In the genomic region with DNA sequence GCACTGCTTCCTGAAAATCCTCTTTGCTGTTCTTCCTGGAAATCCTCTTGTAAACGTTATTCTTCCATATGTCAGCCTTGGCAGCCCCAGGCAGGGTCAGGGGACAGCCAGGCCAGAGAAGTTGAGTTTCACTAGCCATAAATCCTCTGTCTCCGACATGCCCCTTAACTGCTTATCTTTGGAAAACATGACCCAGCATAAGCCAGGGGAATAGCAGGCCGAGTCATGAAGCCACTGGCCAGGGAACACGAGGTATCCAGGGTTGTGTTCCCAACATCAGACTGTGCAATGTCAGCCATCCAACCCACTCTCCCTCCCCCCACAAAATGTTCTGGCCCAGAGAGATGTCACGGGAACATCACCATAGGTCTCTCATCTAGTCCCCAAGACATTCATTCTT, we compare ENCODE assay signal across 1 cellular context.
TF ChIP-seq lines count a peak whose summit lies in the region.

No MANE protein-coding gene starts in this region.

TF ChIP-seq in K562, 482 proteins besides CTCF, POLR2A, EP300 and RAD21 (continued from another document):
- TF ChIP-seq, protein P1, sequence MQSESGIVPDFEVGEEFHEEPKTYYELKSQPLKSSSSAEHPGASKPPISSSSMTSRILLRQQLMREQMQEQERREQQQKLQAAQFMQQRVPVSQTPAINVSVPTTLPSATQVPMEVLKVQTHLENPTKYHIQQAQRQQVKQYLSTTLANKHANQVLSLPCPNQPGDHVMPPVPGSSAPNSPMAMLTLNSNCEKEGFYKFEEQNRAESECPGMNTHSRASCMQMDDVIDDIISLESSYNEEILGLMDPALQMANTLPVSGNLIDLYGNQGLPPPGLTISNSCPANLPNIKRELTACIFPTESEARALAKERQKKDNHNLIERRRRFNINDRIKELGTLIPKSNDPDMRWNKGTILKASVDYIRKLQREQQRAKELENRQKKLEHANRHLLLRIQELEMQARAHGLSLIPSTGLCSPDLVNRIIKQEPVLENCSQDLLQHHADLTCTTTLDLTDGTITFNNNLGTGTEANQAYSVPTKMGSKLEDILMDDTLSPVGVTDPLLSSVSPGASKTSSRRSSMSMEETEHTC (IDR thresholded peaks at IDR 0.05) = no peak
- TF ChIP-seq TAF7 (tag; IDR thresholded peaks at IDR 0.05) (no peak), MEIS2 (IDR thresholded peaks at IDR 0.05; ENCODE audit: partially characterized antibody) (peak; percentile 96), ZNF232 (CRISPR knock-in tag; IDR thresholded peaks at IDR 0.05) (no peak)
- TF ChIP-seq, protein P2, sequence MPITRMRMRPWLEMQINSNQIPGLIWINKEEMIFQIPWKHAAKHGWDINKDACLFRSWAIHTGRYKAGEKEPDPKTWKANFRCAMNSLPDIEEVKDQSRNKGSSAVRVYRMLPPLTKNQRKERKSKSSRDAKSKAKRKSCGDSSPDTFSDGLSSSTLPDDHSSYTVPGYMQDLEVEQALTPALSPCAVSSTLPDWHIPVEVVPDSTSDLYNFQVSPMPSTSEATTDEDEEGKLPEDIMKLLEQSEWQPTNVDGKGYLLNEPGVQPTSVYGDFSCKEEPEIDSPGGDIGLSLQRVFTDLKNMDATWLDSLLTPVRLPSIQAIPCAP (CRISPR knock-in tag; IDR thresholded peaks at IDR 0.05; ENCODE audit: borderline replicate concordance) = no peak
- TF ChIP-seq, protein P3, sequence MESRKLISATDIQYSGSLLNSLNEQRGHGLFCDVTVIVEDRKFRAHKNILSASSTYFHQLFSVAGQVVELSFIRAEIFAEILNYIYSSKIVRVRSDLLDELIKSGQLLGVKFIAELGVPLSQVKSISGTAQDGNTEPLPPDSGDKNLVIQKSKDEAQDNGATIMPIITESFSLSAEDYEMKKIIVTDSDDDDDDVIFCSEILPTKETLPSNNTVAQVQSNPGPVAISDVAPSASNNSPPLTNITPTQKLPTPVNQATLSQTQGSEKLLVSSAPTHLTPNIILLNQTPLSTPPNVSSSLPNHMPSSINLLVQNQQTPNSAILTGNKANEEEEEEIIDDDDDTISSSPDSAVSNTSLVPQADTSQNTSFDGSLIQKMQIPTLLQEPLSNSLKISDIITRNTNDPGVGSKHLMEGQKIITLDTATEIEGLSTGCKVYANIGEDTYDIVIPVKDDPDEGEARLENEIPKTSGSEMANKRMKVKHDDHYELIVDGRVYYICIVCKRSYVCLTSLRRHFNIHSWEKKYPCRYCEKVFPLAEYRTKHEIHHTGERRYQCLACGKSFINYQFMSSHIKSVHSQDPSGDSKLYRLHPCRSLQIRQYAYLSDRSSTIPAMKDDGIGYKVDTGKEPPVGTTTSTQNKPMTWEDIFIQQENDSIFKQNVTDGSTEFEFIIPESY (CRISPR knock-in tag; IDR thresholded peaks at IDR 0.05) = no peak
- TF ChIP-seq, protein P4, sequence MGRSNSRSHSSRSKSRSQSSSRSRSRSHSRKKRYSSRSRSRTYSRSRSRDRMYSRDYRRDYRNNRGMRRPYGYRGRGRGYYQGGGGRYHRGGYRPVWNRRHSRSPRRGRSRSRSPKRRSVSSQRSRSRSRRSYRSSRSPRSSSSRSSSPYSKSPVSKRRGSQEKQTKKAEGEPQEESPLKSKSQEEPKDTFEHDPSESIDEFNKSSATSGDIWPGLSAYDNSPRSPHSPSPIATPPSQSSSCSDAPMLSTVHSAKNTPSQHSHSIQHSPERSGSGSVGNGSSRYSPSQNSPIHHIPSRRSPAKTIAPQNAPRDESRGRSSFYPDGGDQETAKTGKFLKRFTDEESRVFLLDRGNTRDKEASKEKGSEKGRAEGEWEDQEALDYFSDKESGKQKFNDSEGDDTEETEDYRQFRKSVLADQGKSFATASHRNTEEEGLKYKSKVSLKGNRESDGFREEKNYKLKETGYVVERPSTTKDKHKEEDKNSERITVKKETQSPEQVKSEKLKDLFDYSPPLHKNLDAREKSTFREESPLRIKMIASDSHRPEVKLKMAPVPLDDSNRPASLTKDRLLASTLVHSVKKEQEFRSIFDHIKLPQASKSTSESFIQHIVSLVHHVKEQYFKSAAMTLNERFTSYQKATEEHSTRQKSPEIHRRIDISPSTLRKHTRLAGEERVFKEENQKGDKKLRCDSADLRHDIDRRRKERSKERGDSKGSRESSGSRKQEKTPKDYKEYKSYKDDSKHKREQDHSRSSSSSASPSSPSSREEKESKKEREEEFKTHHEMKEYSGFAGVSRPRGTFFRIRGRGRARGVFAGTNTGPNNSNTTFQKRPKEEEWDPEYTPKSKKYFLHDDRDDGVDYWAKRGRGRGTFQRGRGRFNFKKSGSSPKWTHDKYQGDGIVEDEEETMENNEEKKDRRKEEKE (IDR thresholded peaks at IDR 0.05; ENCODE audit: borderline replicate concordance in 1 of 2, control insufficient read depth in 1 of 2, low read depth in 2 of 2, low read length in 1 of 2) = no peak
